In the genomic region with DNA sequence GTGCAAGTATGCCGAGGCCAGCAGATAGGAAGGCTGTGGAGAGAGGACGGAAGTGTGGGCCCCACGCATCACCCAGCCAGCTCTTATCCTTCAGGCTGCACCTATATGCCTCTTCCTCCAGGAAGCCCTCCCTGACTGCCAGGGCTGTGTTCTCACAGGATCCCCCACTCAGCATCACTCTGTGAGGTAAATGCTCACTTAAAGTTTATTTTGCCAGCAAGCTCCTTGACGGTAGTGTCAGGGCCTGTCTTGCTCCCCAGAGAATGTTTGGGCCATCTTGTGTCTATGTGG, we compare ENCODE assay signal across 1 cellular context.
A peak's percentile ranks its signal among the peaks of the same experiment; 100 is the strongest.
TF ChIP-seq lines count a peak whose summit lies in the region.

No MANE protein-coding gene starts in this region.

TF ChIP-seq in HepG2, 621 proteins besides CTCF, POLR2A, EP300 and RAD21:
- TF ChIP-seq ZNF891 (CRISPR knock-in tag; IDR thresholded peaks at IDR 0.05) = no peak
- TF ChIP-seq ZNF781 (CRISPR knock-in tag; IDR thresholded peaks at IDR 0.05; ENCODE audit: borderline replicate concordance, not compliant biosample characterization) = no peak
- 0 out of 2 replicates have a peak, but pooled peaks have one; percentile 30 for TF ChIP-seq ZC3H13 (CRISPR knock-in tag; IDR thresholded peaks at IDR 0.05)
- TF ChIP-seq ZFP36 (IDR thresholded peaks at IDR 0.05; ENCODE audit: borderline replicate concordance, low read depth, low read length, partially characterized antibody) = peak; percentile 91
- no peak for TF ChIP-seq TAF1 (CRISPR knock-in tag; IDR thresholded peaks at IDR 0.05)
- no peak for TF ChIP-seq BRD4 (CRISPR knock-in tag; IDR thresholded peaks at IDR 0.05)
- peak; percentile 45; the same call in 1 of the 2 replicates for TF ChIP-seq ZMYM3 (CRISPR knock-in tag; IDR thresholded peaks at IDR 0.05)
- TF ChIP-seq HIVEP1 (CRISPR knock-in tag; IDR thresholded peaks at IDR 0.05) = no peak
